ENCODE assay signal across 21 cellular contexts in genomic region chrX:137988470-137988869, GRCh38.
"Had no signal": no experiment of that assay in that cellular context is flagged by ENCODE, and none has a peak within 500 bp of the region (broad histone marks: within the 10 kb centered on the region; RNA-seq: fewer than 3 reads in every experiment).

No MANE protein-coding gene starts in this region.

- H3K9ac ChIP-seq: parathyroid adenoma had no signal

- H3K27ac Mint-ChIP-seq: activated CD8-positive, alpha-beta T cell treated with anti-CD3 and anti-CD28 coated beads for 36 hours; activated naive CD4-positive, alpha-beta T cell treated with anti-CD3 and anti-CD28 coated beads for 36 hours; activated T-cell treated with anti-CD3 and anti-CD28 coated beads, Interleukin-2, amount 50 U/mL, for 24 hours; activated T-helper 2 cell treated with anti-CD3 and anti-CD28 coated beads, Interferon-gamma antibody, Interleukin-2, Interleukin-4, amounts not matched to agents 10 μg/mL and 5 μg/mL and 100 μg/mL, durations not matched to agents 14 hours and 24 hours and 36 hours; natural killer cell; stimulated activated naive B cell treated with anti-CD40 and anti-IgM and Interleukin-4, amounts not matched to agents 10 μg/mL and 1 μg/mL and 100 μg/mL, for 72 hours had no signal

- H3K4me3 Mint-ChIP-seq: activated CD8-positive, alpha-beta T cell treated with anti-CD3 and anti-CD28 coated beads for 36 hours; activated naive CD4-positive, alpha-beta T cell treated with anti-CD3 and anti-CD28 coated beads for 36 hours; activated T-cell treated with anti-CD3 and anti-CD28 coated beads, Interleukin-2, amount 50 U/mL, for 24 hours; brain; central memory CD8-positive, alpha-beta T cell; natural killer cell; stimulated activated naive B cell treated with anti-CD40 and anti-IgM and Interleukin-4, amounts not matched to agents 10 μg/mL and 1 μg/mL and 100 μg/mL, for 72 hours had no signal

- FAIRE-seq: islet of Langerhans had no signal

- H3K27ac ChIP-seq: coronary artery, foreskin keratinocyte, parathyroid adenoma, spleen, thoracic aorta had no signal

- ATAC-seq: activated CD8-positive, alpha-beta T cell treated with anti-CD3 and anti-CD28 coated beads for 36 hours; foreskin keratinocyte; left colon; natural killer cell; stimulated activated naive B cell treated with anti-CD40 and anti-IgM and Interleukin-4, amounts not matched to agents 10 μg/mL and 1 μg/mL and 100 μg/mL, for 72 hours had no signal

- DNase-seq: activated CD4-positive, alpha-beta T cell treated with anti-CD3 and anti-CD28 coated beads for 48 hours; activated CD4-positive, CD25-positive, alpha-beta regulatory T cell; activated CD8-positive, alpha-beta T cell treated with anti-CD3 and anti-CD28 coated beads for 36 hours; activated naive CD4-positive, alpha-beta T cell treated with anti-CD3 and anti-CD28 coated beads for 36 hours; activated T-cell treated with anti-CD3 and anti-CD28 coated beads, Interleukin-2, amount 50 U/mL, for 24 hours; anterior cingulate cortex; foreskin keratinocyte; hippocampal formation; left colon; natural killer cell; spleen; stimulated activated naive B cell treated with anti-CD40 and anti-IgM and Interleukin-4, amounts not matched to agents 10 μg/mL and 1 μg/mL and 100 μg/mL, for 72 hours; T-helper 9 cell had no signal

- H3K4me1 Mint-ChIP-seq: central memory CD8-positive, alpha-beta T cell; natural killer cell; stimulated activated naive B cell treated with anti-CD40 and anti-IgM and Interleukin-4, amounts not matched to agents 10 μg/mL and 1 μg/mL and 100 μg/mL, for 72 hours had no signal

- H3K4me1 ChIP-seq: foreskin keratinocyte, parathyroid adenoma, spleen had no signal

- H3K27me3 ChIP-seq: foreskin keratinocyte had no signal

- H3K36me3 Mint-ChIP-seq: brain; natural killer cell; stimulated activated naive B cell treated with anti-CD40 and anti-IgM and Interleukin-4, amounts not matched to agents 10 μg/mL and 1 μg/mL and 100 μg/mL, for 72 hours had no signal

- H3K27me3 Mint-ChIP-seq: activated CD8-positive, alpha-beta T cell treated with anti-CD3 and anti-CD28 coated beads for 36 hours; central memory CD8-positive, alpha-beta T cell; stimulated activated naive B cell treated with anti-CD40 and anti-IgM and Interleukin-4, amounts not matched to agents 10 μg/mL and 1 μg/mL and 100 μg/mL, for 72 hours had no signal

- H3K9me3 Mint-ChIP-seq: activated CD8-positive, alpha-beta T cell treated with anti-CD3 and anti-CD28 coated beads for 36 hours; activated naive CD4-positive, alpha-beta T cell treated with anti-CD3 and anti-CD28 coated beads for 36 hours; activated T-cell treated with anti-CD3 and anti-CD28 coated beads, Interleukin-2, amount 50 U/mL, for 24 hours; activated T-helper 2 cell treated with anti-CD3 and anti-CD28 coated beads, Interferon-gamma antibody, Interleukin-2, Interleukin-4, amounts not matched to agents 10 μg/mL and 5 μg/mL and 100 μg/mL, durations not matched to agents 14 hours and 24 hours and 36 hours; natural killer cell had no signal

- H3K36me3 ChIP-seq: spleen, thoracic aorta had no signal

- H3K9me3 ChIP-seq: spleen, thoracic aorta had no signal

- H2AFZ ChIP-seq: parathyroid adenoma had no signal

- H3K4me3 ChIP-seq: coronary artery, lung, spleen, thoracic aorta had no signal

- H3K79me2 ChIP-seq: parathyroid adenoma had no signal
